In genomic region chr17:44307387-44308186, GRCh38 we compare ENCODE assay signal across 8 cellular contexts. TPM values are rescaled to one million over a fixed set of nuclear protein-coding genes. Genes with fewer than 3 reads are reported as not detected.
A peak's percentile ranks its signal among the peaks of the same experiment; 100 is the strongest.
DNase-seq lines count a peak whose midpoint lies in the region; ATAC-seq lines count a peak whose summit lies in the region.

No MANE protein-coding gene starts in this region.

- no peak overlapping the region for H3K4me3 Mint-ChIP-seq in activated T-helper 2 cell treated with anti-CD3 and anti-CD28 coated beads, Interferon-gamma antibody, Interleukin-2, Interleukin-4, amounts not matched to agents 10 μg/mL and 5 μg/mL and 100 μg/mL, durations not matched to agents 14 hours and 24 hours and 36 hours (ENCODE audit: low read depth)

- no peak overlapping the region for H3K9ac ChIP-seq in adipocyte (ENCODE audit: low read length)

- intact Hi-C loops in activated T-helper 2 cell treated with anti-CD3 and anti-CD28 coated beads, Interferon-gamma antibody, Interleukin-2, Interleukin-4, amounts not matched to agents 10 μg/mL and 5 μg/mL and 100 μg/mL, durations not matched to agents 14 hours and 24 hours and 36 hours (cut with micrococcal nuclease): no loop called here

- peaks cover 55% of the 10 kb centered on the region for H3K27me3 ChIP-seq in adipocyte (replicated peaks; ENCODE audit: control insufficient read depth, insufficient read depth, low read length)

- H3K36me3 ChIP-seq in adipocyte (ENCODE audit: control insufficient read depth, insufficient read depth, low read length, severe bottlenecking): no peaks in the 10 kb centered on the region

- H3K27me3 Mint-ChIP-seq in activated T-helper 2 cell treated with anti-CD3 and anti-CD28 coated beads, Interferon-gamma antibody, Interleukin-2, Interleukin-4, amounts not matched to agents 10 μg/mL and 5 μg/mL and 100 μg/mL, durations not matched to agents 14 hours and 24 hours and 36 hours (ENCODE audit: low read depth): peaks cover 29% of the 10 kb centered on the region

- H3K27ac Mint-ChIP-seq in activated T-helper 2 cell treated with anti-CD3 and anti-CD28 coated beads, Interferon-gamma antibody, Interleukin-2, Interleukin-4, amounts not matched to agents 10 μg/mL and 5 μg/mL and 100 μg/mL, durations not matched to agents 14 hours and 24 hours and 36 hours: no peak overlapping the region

- no peaks in the 10 kb centered on the region for H3K9me3 ChIP-seq in adipocyte (ENCODE audit: control insufficient read depth, low read length)

- peak; percentile 96 for DNase-seq in DMS 273 (lab: John Stamatoyannopoulos, UW; ENCODE audit: unreplicated experiment)
- DNase-seq in NCI-H1105 (lab: John Stamatoyannopoulos, UW): peak; percentile 51
- DNase-seq in adipocyte (ENCODE audit: low read depth): peak; percentile 73
- peak in 48 of 51 donors; percentile 36 to 94 (median 74) for DNase-seq in hypothalamus (lab: John Stamatoyannopoulos, UW)
- peak; percentile 88 for DNase-seq in retina
- DNase-seq in UCSD-AML1 (lab: John Stamatoyannopoulos, UW; ENCODE audit: unreplicated experiment): no peak
- no peak for DNase-seq in activated T-helper 2 cell treated with anti-CD3 and anti-CD28 coated beads, Interferon-gamma antibody, Interleukin-2, Interleukin-4, amounts not matched to agents 10 μg/mL and 5 μg/mL and 100 μg/mL, durations not matched to agents 14 hours and 24 hours and 36 hours (ENCODE audit: low spot score)

- ATAC-seq in HG03442 (IDR thresholded peaks at IDR 0.05; ENCODE audit: unreplicated experiment): no peak

- peaks cover 7% of the 10 kb centered on the region for H3K4me1 Mint-ChIP-seq in activated T-helper 2 cell treated with anti-CD3 and anti-CD28 coated beads, Interferon-gamma antibody, Interleukin-2, Interleukin-4, amounts not matched to agents 10 μg/mL and 5 μg/mL and 100 μg/mL, durations not matched to agents 14 hours and 24 hours and 36 hours (ENCODE audit: low read depth)

- no peaks in the 10 kb centered on the region for H3K36me3 Mint-ChIP-seq in activated T-helper 2 cell treated with anti-CD3 and anti-CD28 coated beads, Interferon-gamma antibody, Interleukin-2, Interleukin-4, amounts not matched to agents 10 μg/mL and 5 μg/mL and 100 μg/mL, durations not matched to agents 14 hours and 24 hours and 36 hours (ENCODE audit: low read depth)

- H3K4me3 ChIP-seq in adipocyte (ENCODE audit: low read length): no peak overlapping the region

- no peaks in the 10 kb centered on the region for H3K9me3 Mint-ChIP-seq in activated T-helper 2 cell treated with anti-CD3 and anti-CD28 coated beads, Interferon-gamma antibody, Interleukin-2, Interleukin-4, amounts not matched to agents 10 μg/mL and 5 μg/mL and 100 μg/mL, durations not matched to agents 14 hours and 24 hours and 36 hours

- H3K4me1 ChIP-seq in adipocyte (ENCODE audit: control insufficient read depth, insufficient read depth, low read length): no peaks in the 10 kb centered on the region

RNA-seq across cellular contexts. Expression of gene RUNDC3A, which starts 0.8 kb away (rescaled TPM):
- total RNA-seq in activated T-helper 2 cell treated with anti-CD3 and anti-CD28 coated beads, Interferon-gamma antibody, Interleukin-2, Interleukin-4, amounts not matched to agents 10 μg/mL and 5 μg/mL and 100 μg/mL, durations not matched to agents 14 hours and 24 hours and 36 hours: 0.16 and 0.18 TPM in 2 replicates

RNA-seq across cellular contexts. Expression of gene SLC25A39, which starts 17.0 kb away (rescaled TPM):
- 132 and 141 TPM in 2 replicates for total RNA-seq in activated T-helper 2 cell treated with anti-CD3 and anti-CD28 coated beads, Interferon-gamma antibody, Interleukin-2, Interleukin-4, amounts not matched to agents 10 μg/mL and 5 μg/mL and 100 μg/mL, durations not matched to agents 14 hours and 24 hours and 36 hours

RNA-seq across cellular contexts. Expression of gene GRN, which starts 37.5 kb away (rescaled TPM):
- 37.8 and 41.4 TPM in 2 replicates for total RNA-seq in activated T-helper 2 cell treated with anti-CD3 and anti-CD28 coated beads, Interferon-gamma antibody, Interleukin-2, Interleukin-4, amounts not matched to agents 10 μg/mL and 5 μg/mL and 100 μg/mL, durations not matched to agents 14 hours and 24 hours and 36 hours

RNA-seq across cellular contexts. Expression of gene SLC4A1, which starts 39.7 kb away (rescaled TPM):
- total RNA-seq in activated T-helper 2 cell treated with anti-CD3 and anti-CD28 coated beads, Interferon-gamma antibody, Interleukin-2, Interleukin-4, amounts not matched to agents 10 μg/mL and 5 μg/mL and 100 μg/mL, durations not matched to agents 14 hours and 24 hours and 36 hours: not detected in 2 replicates

RNA-seq across cellular contexts. Expression of gene FAM171A2, which starts 56.1 kb away (rescaled TPM):
- 0.32 and 1.0 TPM in 2 replicates for total RNA-seq in activated T-helper 2 cell treated with anti-CD3 and anti-CD28 coated beads, Interferon-gamma antibody, Interleukin-2, Interleukin-4, amounts not matched to agents 10 μg/mL and 5 μg/mL and 100 μg/mL, durations not matched to agents 14 hours and 24 hours and 36 hours

Comparison
In these comparisons a context has a peak if more than half of its experiments do, and no peak if none do; other contexts are left out.
1. DNase-seq: peak in DMS 273 (single experiment), NCI-H1105 (single experiment), adipocyte (single experiment), hypothalamus (48 of 51) and retina (single experiment); none in UCSD-AML1 (single experiment) and activated T-helper 2 cell treated with anti-CD3 and anti-CD28 coated beads, Interferon-gamma antibody, Interleukin-2, Interleukin-4, amounts not matched to agents 10 μg/mL and 5 μg/mL and 100 μg/mL, durations not matched to agents 14 hours and 24 hours and 36 hours (single experiment).